1 cellular context compared by ENCODE assay signal in genomic region chr3:48636149-48636548, GRCh38.
TF ChIP-seq lines count a peak whose summit lies in the region.

No MANE protein-coding gene starts in this region.

TF ChIP-seq in K562, 482 proteins besides CTCF, POLR2A, EP300 and RAD21:
- TF ChIP-seq ZNF146 (CRISPR knock-in tag; IDR thresholded peaks at IDR 0.05; ENCODE audit: unreplicated experiment) (no peak), SETDB1 (IDR thresholded peaks at IDR 0.05; ENCODE audit: low read length) (no peak), TBP (optimal IDR thresholded peaks at IDR 0.05; ENCODE audit: low read depth, low read length) (no peak), SREBF1 (IDR thresholded peaks at IDR 0.05; ENCODE audit: borderline replicate concordance, low read depth, low read length) (no peak), BDP1 (IDR thresholded peaks at IDR 0.05; ENCODE audit: insufficient read depth, insufficient read length) (no peak), FIP1L1 (IDR thresholded peaks at IDR 0.05; ENCODE audit: low read depth, low read length, poor library complexity, severe bottlenecking) (no peak), EP400 (IDR thresholded peaks at IDR 0.05) (no peak), PHTF2 (CRISPR knock-in tag; IDR thresholded peaks at IDR 0.05) (no peak)
TF ChIP-seq in K562: peak in this region for 0.
